ENCODE assay signal across 8 cellular contexts in the genomic region with DNA sequence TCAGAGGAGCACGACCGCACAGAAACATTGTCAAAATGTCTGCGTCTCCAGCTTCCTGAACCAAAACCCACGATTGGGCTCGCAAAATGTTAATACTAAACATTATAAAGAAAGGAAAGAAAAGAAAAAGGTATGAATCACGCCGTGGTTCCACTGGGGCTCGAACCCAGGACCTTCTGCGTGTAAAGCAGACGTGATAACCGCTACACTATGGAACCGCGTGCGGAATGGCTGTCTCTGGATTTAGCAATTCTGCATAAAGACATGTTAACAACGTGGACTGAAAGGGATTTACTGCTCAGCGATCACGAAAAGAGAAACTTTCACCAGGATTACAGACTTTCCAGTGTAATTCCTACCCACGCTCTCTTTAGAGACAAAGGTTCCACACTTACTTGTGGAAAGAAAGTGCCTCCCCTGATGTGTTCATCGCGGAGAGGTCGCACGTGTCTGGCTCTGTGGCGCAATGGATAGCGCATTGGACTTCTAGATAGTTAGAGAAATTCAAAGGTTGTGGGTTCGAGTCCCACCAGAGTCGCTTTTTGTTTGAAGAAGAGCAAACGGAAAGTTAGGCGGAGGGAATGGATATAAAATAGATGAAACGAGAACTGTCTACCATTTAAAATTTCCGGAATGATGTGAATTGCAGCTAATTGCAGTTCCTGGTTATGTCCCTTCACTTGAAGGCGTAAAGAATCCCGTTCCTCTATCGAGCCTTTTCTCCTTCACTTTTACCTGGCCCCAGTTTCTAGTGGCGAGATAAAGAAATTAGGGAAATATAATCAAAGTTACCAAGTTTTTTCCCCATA. TPM values are rescaled to one million over a fixed set of nuclear protein-coding genes. Genes with fewer than 3 reads are reported as not detected.
DNase-seq lines count a peak whose midpoint lies in the region; ATAC-seq and TF ChIP-seq lines count a peak whose summit lies in the region.

No MANE protein-coding gene starts in this region.

- H3K9me3 ChIP-seq in ES-I3 (ENCODE audit: control insufficient read depth, insufficient read depth, low read length) (no peaks in the 10 kb centered on the region), right atrium auricular region (no peaks in the 10 kb centered on the region), aorta (ENCODE audit: control insufficient read depth, low read length) (no peaks in the 10 kb centered on the region)

- H3K9me3 Mint-ChIP-seq in T-cell: no peaks in the 10 kb centered on the region

- peak; percentile 81 for DNase-seq in NCI-H1436 (lab: John Stamatoyannopoulos, UW)
- DNase-seq in T-cell: peak; percentile 62 to 84 (median 74)
- peak; percentile 80 for DNase-seq in amniotic stem cell (lab: John Stamatoyannopoulos, UW)
- peak; percentile 87 for DNase-seq in right atrium auricular region (ENCODE audit: low spot score)
- peak; percentile 84 for DNase-seq in renal cortical epithelial cell (ENCODE audit: low read depth)
- peak; percentile 84 to 90 for DNase-seq in aorta

- H3K27ac ChIP-seq in right atrium auricular region (peak overlapping the region; percentile 80 to 89), aorta (ENCODE audit: low read depth in 1 of 2, low read length in 2 of 2) (peak overlapping the region in 1 of 2 donors; percentile 77)

- H3K4me3 ChIP-seq in right atrium auricular region (peak overlapping the region; percentile 51 to 54), aorta (ENCODE audit: low read length in 2 of 2) (peak overlapping the region; percentile 83 to 93)

- H3K4me1 ChIP-seq in ES-I3 (ENCODE audit: insufficient read depth, low read length) (peaks cover 10% of the 10 kb centered on the region), right atrium auricular region (peaks cover 0 to 11% of the 10 kb centered on the region in 2 donors), aorta (ENCODE audit: control insufficient read depth in 1 of 2, insufficient read depth in 2 of 2, low read length in 2 of 2) (no peaks in the 10 kb centered on the region)

- H3K27me3 ChIP-seq in right atrium auricular region: no peaks in the 10 kb centered on the region
- no peaks in the 10 kb centered on the region for H3K27me3 ChIP-seq in aorta (ENCODE audit: control insufficient read depth in 1 of 2, insufficient read depth in 2 of 2, low read length in 1 of 2)

- peak overlapping the region; percentile 85 to 89 (median 87) for H3K4me3 Mint-ChIP-seq in T-cell

- POLR2A ChIA-PET in T-cell (lab: Charles Lee): interaction anchor here (0.6 kb wide), 2 partner anchors 337 to 1844 kb away, joined by 4 to 14 read pairs; no protein-coding TSS in a partner anchor

- peak overlapping the region; percentile 81 for H3K9ac ChIP-seq in ES-I3 (ENCODE audit: low read depth, low read length)

- TF ChIP-seq CTCF in right atrium auricular region (IDR thresholded peaks at IDR 0.05): no peak

- peaks cover 3% of the 10 kb centered on the region for H3K36me3 Mint-ChIP-seq in T-cell

- CTCF ChIA-PET in T-cell (lab: Charles Lee): interaction anchor here in 1 of 2 donors (1.0 to 2.3 kb wide), 3 partner anchors 10 to 15 kb away, joined by 3 to 17 read pairs (median 10); no protein-coding TSS in a partner anchor

- H3K27ac Mint-ChIP-seq in T-cell: peak overlapping the region; percentile 90 to 92

- H3K27me3 Mint-ChIP-seq in T-cell: peaks cover 0 to 7% of the 10 kb centered on the region in 2 donors

- H3K36me3 ChIP-seq in ES-I3 (ENCODE audit: insufficient read depth, low read length) (no peaks in the 10 kb centered on the region), right atrium auricular region (no peaks in the 10 kb centered on the region), aorta (ENCODE audit: control insufficient read depth in 1 of 2, insufficient read depth in 2 of 2, low read length in 1 of 2) (no peaks in the 10 kb centered on the region)

- WGBS in aorta, 2 donors: 0 to 1% methylated on average over 34 of the region's 34 CpGs

- ATAC-seq in HG02642 (IDR thresholded peaks at IDR 0.05; ENCODE audit: poor library complexity, unreplicated experiment): peak; percentile 45
- ATAC-seq in T-cell (replicated peaks in 1 of 4): peak; percentile 49 to 56 (median 54)
- ATAC-seq in aorta (ENCODE audit: low FRiP score): peak; percentile 93

- intact Hi-C loops in aorta (cut with DNase I): loop anchor here (1.0 to 10.0 kb wide), 4 partner anchors 9 to 206 kb away; a partner anchor contains a TSS

- H3K4me1 Mint-ChIP-seq in T-cell: peaks cover 27 to 35% (median 32%) of the 10 kb centered on the region in 3 donors

RNA-seq across cellular contexts. Expression of a gene that starts 39.7 kb away (rescaled TPM):
- total RNA-seq in T-cell (not detected), right atrium auricular region (not detected), renal cortical epithelial cell (not detected in 2 replicates), aorta (not detected)
- polyA plus RNA-seq in aorta: not detected

RNA-seq across cellular contexts. Expression of a gene that starts 47.7 kb away (rescaled TPM):
- not detected for total RNA-seq in T-cell
- not detected for total RNA-seq in right atrium auricular region
- not detected in 2 replicates for total RNA-seq in renal cortical epithelial cell
- total RNA-seq in aorta: not detected
- polyA plus RNA-seq in aorta: not detected
